Comparison of ENCODE assay signal across 19 cellular contexts in genomic region chr10:20970044-20970443, GRCh38.
DNase-seq lines count a peak whose midpoint lies in the region; ATAC-seq, FAIRE-seq and TF ChIP-seq lines count a peak whose summit lies in the region.
"Had no signal": no experiment of that assay in that cellular context is flagged by ENCODE, and none has a peak within 500 bp of the region (broad histone marks: within the 10 kb centered on the region; RNA-seq: fewer than 3 reads in every experiment).

No MANE protein-coding gene starts in this region.

- H3K27me3 Mint-ChIP-seq in astrocyte (ENCODE audit: low read depth, unreplicated experiment), result no peaks in the 10 kb centered on the region
- H3K27me3 Mint-ChIP-seq: progenitor cell of endocrine pancreas had no signal

- H2AFZ ChIP-seq in astrocyte (ENCODE audit: low read depth, low read length), result no peak overlapping the region

- H3K4me1 ChIP-seq in HEK293 (ENCODE audit: control insufficient read depth, insufficient read depth, low read length) (no peaks in the 10 kb centered on the region), astrocyte (ENCODE audit: insufficient read depth, low read length) (no peaks in the 10 kb centered on the region), tibial artery (no peaks in the 10 kb centered on the region)
- H3K4me1 ChIP-seq: BE2C, testis had no signal

- H3K4me1 Mint-ChIP-seq in astrocyte (ENCODE audit: low read depth, unreplicated experiment), result no peaks in the 10 kb centered on the region

- no peaks in the 10 kb centered on the region for H3K36me3 Mint-ChIP-seq in astrocyte (ENCODE audit: low read depth, unreplicated experiment)

- FAIRE-seq in astrocyte (lab: Jason Lieb, UNC), result no peak

- CTCF ChIA-PET in HEK293 (lab: Yijun Ruan, JAX), result interaction anchor here (0.7 kb wide), 1 partner anchor 299 kb away, joined by 3 read pairs; no protein-coding TSS in a partner anchor

- H3K27ac ChIP-seq in HEK293 (ENCODE audit: extremely low read depth, low read depth, low read length), result no peak overlapping the region
- H3K27ac ChIP-seq in astrocyte (ENCODE audit: low read depth, low read length), result no peak overlapping the region
- H3K27ac ChIP-seq in tibial artery, result no peak overlapping the region
- H3K27ac ChIP-seq: SK-N-MC, testis had no signal

- H3K4me3 Mint-ChIP-seq in astrocyte (ENCODE audit: unreplicated experiment), result no peak overlapping the region

- no peak overlapping the region for H3K4me2 ChIP-seq in astrocyte (ENCODE audit: low read length)

- no peak overlapping the region for H3K27ac Mint-ChIP-seq in astrocyte (ENCODE audit: unreplicated experiment)
- H3K27ac Mint-ChIP-seq: progenitor cell of endocrine pancreas had no signal

- POLR2A ChIA-PET in HEK293 (lab: Yijun Ruan, JAX), result no interaction called here

- DNase-seq in Daoy (ENCODE audit: low read depth) (peak; percentile 63), astrocyte (ENCODE audit: low read depth) (peak; percentile 25), iris pigment epithelial cell (ENCODE audit: low read depth) (peak; percentile 84), tibial artery (no peak), ecto neural progenitor cell (ENCODE audit: low spot score) (no peak), NCI-H69 (lab: John Stamatoyannopoulos, UW) (no peak)
- DNase-seq: activated CD8-positive, alpha-beta memory T cell treated with anti-CD3 and anti-CD28 coated beads for 24 hours; activated effector memory CD4-positive, alpha-beta T cell treated with anti-CD3 and anti-CD28 coated beads, Interleukin-2, amount 50 U/mL, for 16 hours; BE2C; effector CD4-positive, alpha-beta T cell; head of caudate nucleus; left colon; NCI-H2081 treated with DMSO at 0.1 percent for 48 hours; testis had no signal

- no peaks in the 10 kb centered on the region for H3K79me2 ChIP-seq in astrocyte (ENCODE audit: insufficient read depth, low read length)

- no peaks in the 10 kb centered on the region for H3K9me3 Mint-ChIP-seq in astrocyte (ENCODE audit: unreplicated experiment)

- no peaks in the 10 kb centered on the region for H4K20me1 ChIP-seq in astrocyte (ENCODE audit: insufficient read depth, low read length)

- no peaks in the 10 kb centered on the region for H3K36me3 ChIP-seq in HEK293 (ENCODE audit: control insufficient read depth in 2 of 2, insufficient read depth in 1 of 2, low read length in 2 of 2)
- H3K36me3 ChIP-seq in astrocyte (ENCODE audit: insufficient read depth, low read length), result no peaks in the 10 kb centered on the region
- no peaks in the 10 kb centered on the region for H3K36me3 ChIP-seq in tibial artery
- H3K36me3 ChIP-seq: BE2C had no signal

- no peaks in the 10 kb centered on the region for H3K27me3 ChIP-seq in astrocyte (ENCODE audit: insufficient read depth, low read length)
- no peaks in the 10 kb centered on the region for H3K27me3 ChIP-seq in tibial artery
- H3K27me3 ChIP-seq: BE2C, testis had no signal

- H3K4me3 ChIP-seq in HEK293 (ENCODE audit: low read depth, low read length), result no peak overlapping the region
- H3K4me3 ChIP-seq in astrocyte (ENCODE audit: insufficient read depth, low read depth, low read length), result no peak overlapping the region
- H3K4me3 ChIP-seq in tibial artery, result no peak overlapping the region
- H3K4me3 ChIP-seq: SK-N-MC, testis had no signal

- intact Hi-C loops in tibial artery (cut with DNase I; ENCODE audit: low total_unique reads), result no loop called here

- no peak for ATAC-seq in HG03521 (IDR thresholded peaks at IDR 0.05; ENCODE audit: unreplicated experiment)
- ATAC-seq: HCT116, left colon had no signal

- H3K9ac ChIP-seq in astrocyte (ENCODE audit: low read length), result no peak overlapping the region

- H3K9me3 ChIP-seq in HEK293 (ENCODE audit: control insufficient read depth, insufficient read depth, low read depth, low read length) (no peaks in the 10 kb centered on the region), astrocyte (ENCODE audit: insufficient read depth, low read depth, low read length) (no peaks in the 10 kb centered on the region), tibial artery (no peaks in the 10 kb centered on the region)
- H3K9me3 ChIP-seq: BE2C, testis had no signal

- TF ChIP-seq CTCF in HEK293 (tag by site-specific recombination; IDR thresholded peaks at IDR 0.05) (no peak), astrocyte (IDR thresholded peaks at IDR 0.05; ENCODE audit: insufficient read depth, low read depth, low read length) (no peak), tibial artery (IDR thresholded peaks at IDR 0.05) (no peak)

TF ChIP-seq in HEK293, 187 proteins besides CTCF, POLR2A, EP300 and RAD21:
- TF ChIP-seq ZNF404 (tag by site-specific recombination; IDR thresholded peaks at IDR 0.05) (no peak), ZNF664 (tag by site-specific recombination; IDR thresholded peaks at IDR 0.05) (peak; percentile 55; the same call in 1 of the 2 replicates)

Comparison
In these comparisons a context has a peak if more than half of its experiments do, and no peak if none do; other contexts are left out.
1. DNase-seq: peak in Daoy (single experiment), astrocyte (single experiment) and iris pigment epithelial cell (single experiment); none in tibial artery (0 of 2), ecto neural progenitor cell (single experiment) and NCI-H69 (single experiment).